Comparison of ENCODE assay signal across 9 cellular contexts in the genomic region with DNA sequence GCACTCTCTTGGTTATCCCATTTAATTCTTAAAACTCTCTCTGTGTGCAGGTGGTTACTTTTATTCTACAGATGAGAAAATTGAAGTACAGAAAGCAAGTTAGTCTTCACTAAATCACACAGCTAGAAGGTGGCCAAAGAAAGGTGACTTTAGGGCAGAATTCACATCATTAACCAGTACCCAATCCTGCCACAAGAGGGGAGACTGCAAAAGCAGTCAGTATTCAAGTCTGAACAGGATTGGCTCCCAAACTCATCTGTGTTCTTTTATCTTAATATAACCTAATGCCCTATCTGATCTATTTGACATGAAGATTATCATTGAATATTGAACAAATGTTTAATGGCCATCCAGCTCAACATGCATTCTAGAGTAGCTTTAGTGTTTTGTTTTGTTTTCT.
DNase-seq lines count a peak whose midpoint lies in the region; ATAC-seq, FAIRE-seq and TF ChIP-seq lines count a peak whose summit lies in the region.
"Had no signal": no experiment of that assay in that cellular context is flagged by ENCODE, and none has a peak within 500 bp of the region (broad histone marks: within the 10 kb centered on the region; RNA-seq: fewer than 3 reads in every experiment).

No MANE protein-coding gene starts in this region.

- H3K4me3 ChIP-seq in Loucy (ENCODE audit: low read length, poor library complexity, severe bottlenecking) (no peak overlapping the region), iPS DF 6.9 (ENCODE audit: low read length) (no peak overlapping the region)
- H3K4me3 ChIP-seq: SJSA1 had no signal

- no peaks in the 10 kb centered on the region for H3K9me2 ChIP-seq in Loucy (replicated peaks; ENCODE audit: low read depth, low read length)

- H3K18ac ChIP-seq in H9 (ENCODE audit: insufficient read length, low read depth, low read length), result no peak overlapping the region

- H4K8ac ChIP-seq in H9 (replicated peaks; ENCODE audit: insufficient read length, low read depth, low read length), result no peak overlapping the region

- no peaks in the 10 kb centered on the region for H3K36me3 Mint-ChIP-seq in H9 (ENCODE audit: insufficient read depth in 1 of 3, low read depth in 3 of 3)

- H3K27me3 ChIP-seq in H9 (ENCODE audit: insufficient read depth, low read length) (no peaks in the 10 kb centered on the region), Loucy (ENCODE audit: insufficient read depth, low read length, poor library complexity, severe bottlenecking) (no peaks in the 10 kb centered on the region), iPS DF 6.9 (ENCODE audit: control insufficient read depth, insufficient read depth, low read length) (no peaks in the 10 kb centered on the region)
- H3K27me3 ChIP-seq: SJSA1 had no signal

- peaks cover 5% of the 10 kb centered on the region in 2 experiments for H3K4me1 Mint-ChIP-seq in H9

- H3K9me3 ChIP-seq in H9 (ENCODE audit: control insufficient read depth, low read depth, low read length), result no peaks in the 10 kb centered on the region
- H3K9me3 ChIP-seq in Loucy (ENCODE audit: insufficient read depth, low read depth, low read length), result no peaks in the 10 kb centered on the region
- H3K9me3 ChIP-seq in iPS DF 6.9 (ENCODE audit: control insufficient read depth, insufficient read depth, low read length), result no peaks in the 10 kb centered on the region
- H3K9me3 ChIP-seq: SJSA1 had no signal

- no peaks in the 10 kb centered on the region for H3K79me2 ChIP-seq in H9 (ENCODE audit: insufficient read depth, low read length)
- no peaks in the 10 kb centered on the region for H3K79me2 ChIP-seq in Loucy (ENCODE audit: insufficient read depth, low read length)

- H3K27ac Mint-ChIP-seq in H9, result no peak overlapping the region

- FAIRE-seq in urothelium cell line (lab: Jason Lieb, UNC), result no peak

- TF ChIP-seq CTCF in GM12874 (IDR thresholded peaks at IDR 0.05; ENCODE audit: insufficient read depth, low read depth, low read length), result peak; percentile 24; the same call in 1 of the 2 replicates
- peak; percentile 60 for TF ChIP-seq CTCF in H9 (conservative IDR thresholded peaks at IDR 0.05)
- TF ChIP-seq CTCF in Loucy (conservative IDR thresholded peaks at IDR 0.05; ENCODE audit: low read length), result peak; percentile 44

- H3K27ac ChIP-seq in H9 (ENCODE audit: insufficient read length, low read depth, low read length), result no peak overlapping the region
- no peak overlapping the region for H3K27ac ChIP-seq in iPS DF 6.9 (ENCODE audit: low read length)
- H3K27ac ChIP-seq: SJSA1 had no signal

- no peaks in the 10 kb centered on the region for H4K20me1 ChIP-seq in H9 (ENCODE audit: control insufficient read depth, insufficient read depth, insufficient read length)
- H4K20me1 ChIP-seq in Loucy (ENCODE audit: insufficient read depth, low read length, poor library complexity, severe bottlenecking), result no peaks in the 10 kb centered on the region

- no peak overlapping the region for H3K14ac ChIP-seq in H9 (ENCODE audit: insufficient read depth, low read length)

- DNase-seq in H9 (no peak), iPS DF 6.9 (ENCODE audit: low read depth, low spot score) (peak; percentile 18), activated gamma-delta T cell (lab: John Stamatoyannopoulos, UW) (no peak), urothelium cell line (ENCODE audit: low spot score) (no peak), T-helper 9 cell (no peak)

- H3K27me3 Mint-ChIP-seq in H9 (ENCODE audit: low read depth), result no peaks in the 10 kb centered on the region; the same call in 1 of the 2 replicates

- H2AFZ ChIP-seq in H9 (ENCODE audit: low read length), result no peak overlapping the region
- H2AFZ ChIP-seq in Loucy (ENCODE audit: low read length), result no peak overlapping the region

- H2AK5ac ChIP-seq in H9 (ENCODE audit: insufficient read length, low read length), result no peak overlapping the region

- H3K9ac ChIP-seq in H9 (ENCODE audit: extremely low read depth, insufficient read length, low read length) (no peak overlapping the region), Loucy (ENCODE audit: low read depth, low read length, poor library complexity, severe bottlenecking) (no peak overlapping the region)

- H3K23me2 ChIP-seq in H9 (ENCODE audit: insufficient read length, low read depth, low read length, poor library complexity, severe bottlenecking), result no peaks in the 10 kb centered on the region

- no peak overlapping the region for H2BK20ac ChIP-seq in H9 (ENCODE audit: low read depth, low read length, poor library complexity, severe bottlenecking)

- H3K4me1 ChIP-seq in H9 (ENCODE audit: insufficient read depth, low read length) (no peaks in the 10 kb centered on the region), Loucy (ENCODE audit: insufficient read depth, low read length, poor library complexity, severe bottlenecking) (no peaks in the 10 kb centered on the region), iPS DF 6.9 (ENCODE audit: control insufficient read depth, insufficient read depth, low read length) (no peaks in the 10 kb centered on the region)

- H2BK5ac ChIP-seq in H9 (ENCODE audit: insufficient read length, low read length), result no peak overlapping the region

- H3T11ph ChIP-seq in H9 (ENCODE audit: low read length), result no peak overlapping the region

- no peak overlapping the region for H2BK15ac ChIP-seq in H9 (ENCODE audit: low read depth, low read length)

- no peak overlapping the region for H4K5ac ChIP-seq in H9 (ENCODE audit: insufficient read length, low read depth, low read length)

- H3K36me3 ChIP-seq in Loucy (ENCODE audit: insufficient read depth, low read length), result no peaks in the 10 kb centered on the region
- no peaks in the 10 kb centered on the region for H3K36me3 ChIP-seq in iPS DF 6.9 (ENCODE audit: control insufficient read depth, insufficient read depth, low read length)
- H3K36me3 ChIP-seq: SJSA1 had no signal

- H3K23ac ChIP-seq in H9 (ENCODE audit: insufficient read length, low read depth, low read length), result no peak overlapping the region

- H3K56ac ChIP-seq in H9 (ENCODE audit: insufficient read length, low read depth, low read length), result no peak overlapping the region

- H3K4me2 ChIP-seq in H9 (ENCODE audit: insufficient read depth, insufficient read length, low read length), result no peak overlapping the region
- no peak overlapping the region for H3K4me2 ChIP-seq in Loucy (ENCODE audit: low read depth, low read length, poor library complexity, severe bottlenecking)

- no peak overlapping the region for H3K4ac ChIP-seq in H9 (ENCODE audit: low read depth, low read length)

- no peak for ATAC-seq in HG03457 (IDR thresholded peaks at IDR 0.05; ENCODE audit: unreplicated experiment)

- no peak overlapping the region for H2BK120ac ChIP-seq in H9 (ENCODE audit: low read depth, low read length, poor library complexity, severe bottlenecking)

- H2BK12ac ChIP-seq in H9 (ENCODE audit: insufficient read length, low read depth, low read length), result no peak overlapping the region

- H3F3A ChIP-seq in Loucy (ENCODE audit: low read depth), result no peaks in the 10 kb centered on the region

- H3K79me1 ChIP-seq in H9 (ENCODE audit: insufficient read depth, low read depth, low read length, poor library complexity, severe bottlenecking), result no peaks in the 10 kb centered on the region

- H3K4me3 Mint-ChIP-seq in H9, result no peak overlapping the region

- no peak overlapping the region for H4K91ac ChIP-seq in H9 (ENCODE audit: insufficient read length, low read depth, low read length)

- no peaks in the 10 kb centered on the region for H3K9me3 Mint-ChIP-seq in H9
